In the genomic region with DNA sequence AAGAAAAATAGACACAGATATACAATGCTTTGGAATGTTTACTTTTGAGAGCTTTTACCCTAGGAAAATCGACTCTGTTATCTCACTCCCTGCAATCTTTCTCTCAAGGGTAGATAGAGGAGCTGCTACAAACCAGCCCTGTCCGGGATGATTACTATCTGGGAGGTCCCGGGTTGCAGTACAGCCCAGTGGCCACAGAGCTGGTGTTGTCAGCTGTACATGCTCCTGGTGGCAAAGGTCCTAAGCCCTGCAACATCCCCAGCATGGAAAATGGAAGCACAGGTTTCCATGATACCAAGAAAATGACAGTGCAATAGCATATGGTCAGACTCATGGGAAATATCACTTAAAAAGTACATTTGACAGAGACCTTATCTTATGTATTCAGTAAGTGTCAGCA, we compare ENCODE assay signal across 16 cellular contexts.
DNase-seq lines count a peak whose midpoint lies in the region; ATAC-seq and TF ChIP-seq lines count a peak whose summit lies in the region.
"Had no signal": no experiment of that assay in that cellular context is flagged by ENCODE, and none has a peak within 500 bp of the region (broad histone marks: within the 10 kb centered on the region; RNA-seq: fewer than 3 reads in every experiment).

No MANE protein-coding gene starts in this region.

- H3K4me1 ChIP-seq in Caco-2 (no peaks in the 10 kb centered on the region), endodermal cell (ENCODE audit: control insufficient read depth, insufficient read depth, low read length) (peaks cover 16% of the 10 kb centered on the region)
- H3K4me1 ChIP-seq: testis had no signal

- ATAC-seq in GM19463 (IDR thresholded peaks at IDR 0.05; ENCODE audit: unreplicated experiment), result no peak

- H3K36me3 Mint-ChIP-seq in Caco-2 (ENCODE audit: insufficient read depth, unreplicated experiment), result no peaks in the 10 kb centered on the region
- H3K36me3 Mint-ChIP-seq in endodermal cell (ENCODE audit: low read depth), result no peaks in the 10 kb centered on the region
- no peaks in the 10 kb centered on the region for H3K36me3 Mint-ChIP-seq in nephron progenitor cell (ENCODE audit: low read depth)
- no peaks in the 10 kb centered on the region for H3K36me3 Mint-ChIP-seq in activated naive CD4-positive, alpha-beta T cell treated with anti-CD3 and anti-CD28 coated beads, Interleukin-2, amount 10 ng/mL, durations not matched to agents 7 days and 5 days

- DNase-seq in Caco-2 (peak; percentile 27 to 39), NCI-H2227 (lab: John Stamatoyannopoulos, UW; ENCODE audit: unreplicated experiment) (peak; percentile 38), endodermal cell (peak; percentile 82), nephron progenitor cell (peak; percentile 16), GM10266 (ENCODE audit: extremely low spot score) (no peak)
- no peak for DNase-seq in activated naive CD4-positive, alpha-beta T cell treated with anti-CD3 and anti-CD28 coated beads, Interleukin-2, amount 10 ng/mL, durations not matched to agents 7 days and 5 days
- DNase-seq in central memory CD4-positive, alpha-beta T cell, result no peak
- DNase-seq: activated CD4-positive, alpha-beta T cell treated with anti-CD3 and anti-CD28 coated beads, Interleukin-2, amount 10 ng/mL, durations not matched to agents 24 days and 14 days; activated naive CD4-positive, alpha-beta T cell treated with Interleukin-2 at 50 U/mL for 16 hours; kidney glomerular epithelial cell; MG63; NCI-H2081; testis had no signal

- H3K9me3 ChIP-seq in Caco-2, result no peaks in the 10 kb centered on the region; the same call in 1 of the 2 replicates
- H3K9me3 ChIP-seq in endodermal cell (ENCODE audit: control insufficient read depth, low read length), result no peaks in the 10 kb centered on the region
- H3K9me3 ChIP-seq: esophagus muscularis mucosa, MG63, testis had no signal

- WGBS in endodermal cell (ENCODE audit: insufficient coverage in 1 of 2, insufficient read length in 1 of 2), 2 experiments, result 25 to 50% methylated on average over 2 to 3 of the region's 3 CpGs

- POLR2A ChIA-PET in Caco-2 (lab: Charles Lee), result no interaction called here

- no peaks in the 10 kb centered on the region for H3K36me3 ChIP-seq in Caco-2 (ENCODE audit: control insufficient read depth, insufficient read depth, low read length)
- H3K36me3 ChIP-seq in endodermal cell (ENCODE audit: control insufficient read depth, insufficient read depth, low read length), result no peaks in the 10 kb centered on the region
- H3K36me3 ChIP-seq: esophagus muscularis mucosa, MG63 had no signal

- H3K27me3 Mint-ChIP-seq in Caco-2 (ENCODE audit: insufficient read depth, unreplicated experiment) (no peaks in the 10 kb centered on the region), endodermal cell (ENCODE audit: insufficient read depth) (no peaks in the 10 kb centered on the region), nephron progenitor cell (ENCODE audit: low read depth, poor library complexity) (peaks cover 8% of the 10 kb centered on the region)
- H3K27me3 Mint-ChIP-seq in activated naive CD4-positive, alpha-beta T cell treated with anti-CD3 and anti-CD28 coated beads, Interleukin-2, amount 10 ng/mL, durations not matched to agents 7 days and 5 days, result no peaks in the 10 kb centered on the region
- H3K27me3 Mint-ChIP-seq: activated CD4-positive, alpha-beta T cell treated with anti-CD3 and anti-CD28 coated beads, Interleukin-2, amount 10 ng/mL, durations not matched to agents 24 days and 14 days; dendritic cell treated with granulocyte-macrophage colony-stimulating factor and Interleukin-4, amounts not matched to agents 40 ng/mL and 50 ng/mL, for 4 days had no signal

- no peak overlapping the region for H3K4me3 ChIP-seq in Caco-2 (ENCODE audit: low read depth, low read length)
- no peak overlapping the region for H3K4me3 ChIP-seq in endodermal cell (ENCODE audit: low read length)
- H3K4me3 ChIP-seq: esophagus muscularis mucosa, MG63, testis had no signal

- no peaks in the 10 kb centered on the region for H3K4me1 Mint-ChIP-seq in Caco-2 (ENCODE audit: low read depth, unreplicated experiment)
- H3K4me1 Mint-ChIP-seq in endodermal cell, result peaks cover 51% of the 10 kb centered on the region
- H3K4me1 Mint-ChIP-seq in nephron progenitor cell, result peaks cover 11% of the 10 kb centered on the region
- no peaks in the 10 kb centered on the region for H3K4me1 Mint-ChIP-seq in activated naive CD4-positive, alpha-beta T cell treated with anti-CD3 and anti-CD28 coated beads, Interleukin-2, amount 10 ng/mL, durations not matched to agents 7 days and 5 days
- H3K4me1 Mint-ChIP-seq: activated CD4-positive, alpha-beta T cell treated with anti-CD3 and anti-CD28 coated beads, Interleukin-2, amount 10 ng/mL, durations not matched to agents 24 days and 14 days had no signal

- intact Hi-C loops in Caco-2 (cut with micrococcal nuclease; ENCODE audit: unreplicated experiment), result no loop called here

- CTCF ChIA-PET in Caco-2 (lab: Charles Lee), result interaction anchor here (0.5 to 0.6 kb wide), 2 partner anchors 26 to 1162 kb away, joined by 4 to 6 read pairs; no protein-coding TSS in a partner anchor
- CTCF ChIA-PET in activated naive CD4-positive, alpha-beta T cell treated with anti-CD3 and anti-CD28 coated beads, Interleukin-2, amount 10 ng/mL, durations not matched to agents 7 days and 5 days (lab: Charles Lee), result no interaction called here

- H3K27ac Mint-ChIP-seq in Caco-2 (ENCODE audit: unreplicated experiment), result no peak overlapping the region
- H3K27ac Mint-ChIP-seq in endodermal cell, result no peak overlapping the region
- no peak overlapping the region for H3K27ac Mint-ChIP-seq in nephron progenitor cell
- no peak overlapping the region for H3K27ac Mint-ChIP-seq in activated naive CD4-positive, alpha-beta T cell treated with anti-CD3 and anti-CD28 coated beads, Interleukin-2, amount 10 ng/mL, durations not matched to agents 7 days and 5 days
- H3K27ac Mint-ChIP-seq: activated CD4-positive, alpha-beta T cell treated with anti-CD3 and anti-CD28 coated beads, Interleukin-2, amount 10 ng/mL, durations not matched to agents 24 days and 14 days; dendritic cell treated with granulocyte-macrophage colony-stimulating factor and Interleukin-4, amounts not matched to agents 40 ng/mL and 50 ng/mL, for 4 days had no signal

- no peak overlapping the region for H3K9ac ChIP-seq in endodermal cell (ENCODE audit: extremely low read depth, low read length, poor library complexity, severe bottlenecking)

- TF ChIP-seq CTCF in Caco-2 (IDR thresholded peaks at IDR 0.05; ENCODE audit: insufficient read depth in 1 of 2, low read depth in 1 of 2, low read length in 1 of 2, severe bottlenecking in 1 of 2, unreplicated experiment in 1 of 2) (no peak), endodermal cell (conservative IDR thresholded peaks at IDR 0.05) (peak; percentile 72), nephron progenitor cell (IDR thresholded peaks at IDR 0.05) (peak; percentile 30), GM10266 (IDR thresholded peaks at IDR 0.05; ENCODE audit: control insufficient read depth, insufficient read depth, low read depth, missing control alignments) (no peak)

- H3K9me3 Mint-ChIP-seq in Caco-2 (ENCODE audit: unreplicated experiment) (peaks cover 12% of the 10 kb centered on the region), endodermal cell (no peaks in the 10 kb centered on the region), nephron progenitor cell (no peaks in the 10 kb centered on the region)
- H3K9me3 Mint-ChIP-seq in activated naive CD4-positive, alpha-beta T cell treated with anti-CD3 and anti-CD28 coated beads, Interleukin-2, amount 10 ng/mL, durations not matched to agents 7 days and 5 days, result peaks cover 4% of the 10 kb centered on the region
- H3K9me3 Mint-ChIP-seq: activated CD4-positive, alpha-beta T cell treated with anti-CD3 and anti-CD28 coated beads, Interleukin-2, amount 10 ng/mL, durations not matched to agents 24 days and 14 days had no signal

- no TSS peak for BruUV-seq in Caco-2 (replicated peaks; lab: Mats Ljungman, UMichigan)

- no peak overlapping the region for H3K27ac ChIP-seq in endodermal cell (ENCODE audit: low read depth, low read length)
- H3K27ac ChIP-seq: esophagus muscularis mucosa, testis had no signal

- H3K27me3 ChIP-seq in Caco-2 (replicated peaks; ENCODE audit: control insufficient read depth, insufficient read depth, low read length), result no peaks in the 10 kb centered on the region
- no peaks in the 10 kb centered on the region for H3K27me3 ChIP-seq in endodermal cell (ENCODE audit: control insufficient read depth, insufficient read depth, low read length, poor library complexity, severe bottlenecking)
- H3K27me3 ChIP-seq: esophagus muscularis mucosa, MG63, testis had no signal

- no peak overlapping the region for H3K4me3 Mint-ChIP-seq in Caco-2 (ENCODE audit: unreplicated experiment)
- H3K4me3 Mint-ChIP-seq in endodermal cell, result no peak overlapping the region
- no peak overlapping the region for H3K4me3 Mint-ChIP-seq in nephron progenitor cell
- H3K4me3 Mint-ChIP-seq in activated naive CD4-positive, alpha-beta T cell treated with anti-CD3 and anti-CD28 coated beads, Interleukin-2, amount 10 ng/mL, durations not matched to agents 7 days and 5 days, result no peak overlapping the region
- H3K4me3 Mint-ChIP-seq: activated CD4-positive, alpha-beta T cell treated with anti-CD3 and anti-CD28 coated beads, Interleukin-2, amount 10 ng/mL, durations not matched to agents 24 days and 14 days; dendritic cell treated with granulocyte-macrophage colony-stimulating factor and Interleukin-4, amounts not matched to agents 40 ng/mL and 50 ng/mL, for 4 days had no signal

Comparison
In these comparisons a context has a peak if more than half of its experiments do, and no peak if none do; other contexts are left out.
1. DNase-seq: peak in Caco-2 (2 of 2), NCI-H2227 (single experiment), endodermal cell (single experiment) and nephron progenitor cell (single experiment); none in GM10266 (single experiment), activated naive CD4-positive, alpha-beta T cell treated with anti-CD3 and anti-CD28 coated beads, Interleukin-2, amount 10 ng/mL, durations not matched to agents 7 days and 5 days (single experiment) and central memory CD4-positive, alpha-beta T cell (single experiment).
2. CTCF ChIP-seq: peak in endodermal cell (single experiment) and nephron progenitor cell (single experiment); none in Caco-2 (0 of 2) and GM10266 (single experiment).